ENCODE assay signal across 19 cellular contexts in genomic region chr3:13166243-13167063, GRCh38.
A peak's percentile ranks its signal among the peaks of the same experiment; 100 is the strongest.
DNase-seq lines count a peak whose midpoint lies in the region; ATAC-seq lines count a peak whose summit lies in the region.
"Had no signal": no experiment of that assay in that cellular context is flagged by ENCODE, and none has a peak within 500 bp of the region (broad histone marks: within the 10 kb centered on the region; RNA-seq: fewer than 3 reads in every experiment).

No MANE protein-coding gene starts in this region.

- no peak for ATAC-seq in left ventricle myocardium superior
- no peak for ATAC-seq in stimulated activated naive CD8-positive, alpha-beta T cell treated with anti-CD3 and anti-CD28 coated beads, Interleukin-15, Interleukin-2, amounts not matched to agents 100 U/mL and 50 U/mL, for 24 hours
- ATAC-seq: Panc1, Right ventricle myocardium inferior had no signal

- H2BK120ac ChIP-seq in neuronal stem cell (ENCODE audit: low read depth, low read length) = no peak overlapping the region

- no peak overlapping the region for H2BK12ac ChIP-seq in neuronal stem cell (ENCODE audit: low read length)

- no peak overlapping the region for H2BK15ac ChIP-seq in neuronal stem cell (ENCODE audit: low read length)

- no peak overlapping the region for H2BK5ac ChIP-seq in neuronal stem cell (ENCODE audit: low read length)

- H3K23ac ChIP-seq in neuronal stem cell (ENCODE audit: low read depth, low read length, poor library complexity) = peak overlapping the region; percentile 88

- H3K4ac ChIP-seq in neuronal stem cell (ENCODE audit: low read length) = no peak overlapping the region

- no peak overlapping the region for H2AK5ac ChIP-seq in neuronal stem cell (ENCODE audit: low read depth, low read length)

- H3K79me1 ChIP-seq in neuronal stem cell (ENCODE audit: low read depth, low read length) = no peaks in the 10 kb centered on the region

- peaks cover 0 to 2% of the 10 kb centered on the region in 2 donors for H3K9me3 ChIP-seq in neuronal stem cell (replicated peaks in 1 of 2; ENCODE audit: control insufficient read depth in 2 of 2, insufficient read depth in 1 of 2, low read depth in 1 of 2, low read length in 2 of 2)
- H3K9me3 ChIP-seq: BE2C had no signal

- peak overlapping the region in 1 of 2 donors; percentile 45 for H3K4me3 ChIP-seq in neuronal stem cell (ENCODE audit: low read length in 2 of 2)

- no peaks in the 10 kb centered on the region for H3K27me3 ChIP-seq in neuronal stem cell (ENCODE audit: control insufficient read depth in 3 of 3, insufficient read depth in 3 of 3, low read depth in 1 of 3, low read length in 3 of 3)
- H3K27me3 ChIP-seq: BE2C had no signal

- no peak overlapping the region for H3K4me2 ChIP-seq in neuronal stem cell (ENCODE audit: insufficient read depth, low read length, poor library complexity, severe bottlenecking)
- H3K4me2 ChIP-seq: KMS-11 had no signal

- no CpG with 5 or more reads among the region's 13 CpGs for WGBS in neuronal stem cell (ENCODE audit: extremely low coverage in 2 of 2, insufficient read length in 2 of 2, insufficient replicate concordance in 1 of 2), 2 donors

- peak overlapping the region; percentile 25 for H3K14ac ChIP-seq in neuronal stem cell (ENCODE audit: low read length)

- no peak overlapping the region for H4K8ac ChIP-seq in neuronal stem cell (ENCODE audit: low read depth, low read length)

- H2AFZ ChIP-seq in neuronal stem cell (ENCODE audit: low read length) = no peak overlapping the region

- H3K36me3 ChIP-seq in neuronal stem cell (replicated peaks in 1 of 2; ENCODE audit: control insufficient read depth in 2 of 2, insufficient read depth in 2 of 2, low read length in 2 of 2) = no peaks in the 10 kb centered on the region
- H3K36me3 ChIP-seq: BE2C had no signal

- intact Hi-C loops in cardiac septum (cut with DNase I) = no loop called here
- intact Hi-C loops in left ventricle myocardium superior (cut with micrococcal nuclease) = no loop called here

- peak; percentile 65 for DNase-seq in cardiac septum (ENCODE audit: low spot score)
- DNase-seq in left ventricle myocardium superior = no peak
- no peak for DNase-seq in neuronal stem cell (ENCODE audit: low spot score)
- no peak for DNase-seq in stimulated activated naive CD8-positive, alpha-beta T cell treated with anti-CD3 and anti-CD28 coated beads, Interleukin-15, Interleukin-2, amounts not matched to agents 100 U/mL and 50 U/mL, for 24 hours
- DNase-seq in T-helper 2 cell = no peak
- no peak for DNase-seq in amygdala (lab: John Stamatoyannopoulos, UW)
- no peak for DNase-seq in NCI-H1105 treated with DMSO at 0.1 percent for 48 hours (lab: John Stamatoyannopoulos, UW)
- DNase-seq: BE2C; CD4-positive, alpha-beta memory T cell; DMS153; GF-D8; NCI-H1436; NCI-H2029; NCI-H2171; NCI-H526 treated with DMSO at 0.1 percent for 48 hours had no signal

- peaks cover 2 to 3% of the 10 kb centered on the region in 2 donors for H3K4me1 ChIP-seq in neuronal stem cell (ENCODE audit: control insufficient read depth in 2 of 2, insufficient read depth in 1 of 2, low read depth in 1 of 2, low read length in 2 of 2)
- H3K4me1 ChIP-seq: BE2C had no signal

- peak overlapping the region; percentile 41 for H3K27ac ChIP-seq in angular gyrus (ENCODE audit: low read depth, low read length)
- H3K27ac ChIP-seq in neuronal stem cell (replicated peaks; ENCODE audit: low read length) = no peak overlapping the region
- H3K27ac ChIP-seq: KMS-11 had no signal

- H4K91ac ChIP-seq in neuronal stem cell (ENCODE audit: low read depth, low read length, poor library complexity) = no peak overlapping the region

- H3K18ac ChIP-seq in neuronal stem cell (ENCODE audit: low read length) = peak overlapping the region; percentile 27

- peak overlapping the region; percentile 64 for H3K9ac ChIP-seq in neuronal stem cell (ENCODE audit: low read depth, low read length, poor library complexity)
- H3K9ac ChIP-seq: KMS-11 had no signal
